ENCODE assay signal across 1 cellular context in the genomic region with DNA sequence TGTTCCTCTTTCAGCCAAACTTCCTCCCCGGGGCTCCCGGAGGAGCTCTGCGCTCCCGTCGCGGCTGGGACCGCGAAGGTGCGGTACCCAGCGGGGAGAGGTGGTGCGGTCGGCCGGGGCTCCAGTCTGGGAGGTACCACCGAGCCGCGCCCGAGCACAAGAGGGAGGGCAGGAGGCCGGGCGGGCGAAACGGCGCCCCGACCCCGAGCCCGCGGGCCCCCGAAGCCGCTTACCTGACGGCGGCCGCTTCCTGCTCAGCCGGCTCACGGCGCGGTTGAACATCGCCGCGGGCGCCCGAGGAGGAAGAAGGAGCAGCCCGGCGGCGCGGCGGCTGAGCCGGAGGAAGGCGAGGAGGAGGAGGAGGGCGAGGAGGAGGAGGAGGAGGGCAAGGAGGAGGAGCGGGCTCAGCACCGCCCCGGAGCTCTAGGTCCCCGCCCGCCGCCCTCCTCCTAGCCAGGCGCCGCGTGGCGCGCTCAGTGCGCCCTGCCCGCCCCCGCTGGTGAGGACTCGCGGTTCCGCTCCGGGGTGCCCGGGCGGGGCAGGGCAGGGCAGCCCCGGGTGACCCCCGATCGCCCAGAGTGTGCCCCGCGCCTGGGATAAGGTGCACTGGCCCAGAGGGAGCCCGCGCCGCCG.
TF ChIP-seq lines count a peak whose summit lies in the region.

A gene with protein sequence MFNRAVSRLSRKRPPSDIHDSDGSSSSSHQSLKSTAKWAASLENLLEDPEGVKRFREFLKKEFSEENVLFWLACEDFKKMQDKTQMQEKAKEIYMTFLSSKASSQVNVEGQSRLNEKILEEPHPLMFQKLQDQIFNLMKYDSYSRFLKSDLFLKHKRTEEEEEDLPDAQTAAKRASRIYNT (minus strand): TSS at position 363 of the 633 bp plus-strand sequence. CDS start 81 bp downstream, at position 282.

TF ChIP-seq in GM12878, 131 proteins besides CTCF, POLR2A, EP300 and RAD21 (continued from another document):
- TF ChIP-seq, protein P1, sequence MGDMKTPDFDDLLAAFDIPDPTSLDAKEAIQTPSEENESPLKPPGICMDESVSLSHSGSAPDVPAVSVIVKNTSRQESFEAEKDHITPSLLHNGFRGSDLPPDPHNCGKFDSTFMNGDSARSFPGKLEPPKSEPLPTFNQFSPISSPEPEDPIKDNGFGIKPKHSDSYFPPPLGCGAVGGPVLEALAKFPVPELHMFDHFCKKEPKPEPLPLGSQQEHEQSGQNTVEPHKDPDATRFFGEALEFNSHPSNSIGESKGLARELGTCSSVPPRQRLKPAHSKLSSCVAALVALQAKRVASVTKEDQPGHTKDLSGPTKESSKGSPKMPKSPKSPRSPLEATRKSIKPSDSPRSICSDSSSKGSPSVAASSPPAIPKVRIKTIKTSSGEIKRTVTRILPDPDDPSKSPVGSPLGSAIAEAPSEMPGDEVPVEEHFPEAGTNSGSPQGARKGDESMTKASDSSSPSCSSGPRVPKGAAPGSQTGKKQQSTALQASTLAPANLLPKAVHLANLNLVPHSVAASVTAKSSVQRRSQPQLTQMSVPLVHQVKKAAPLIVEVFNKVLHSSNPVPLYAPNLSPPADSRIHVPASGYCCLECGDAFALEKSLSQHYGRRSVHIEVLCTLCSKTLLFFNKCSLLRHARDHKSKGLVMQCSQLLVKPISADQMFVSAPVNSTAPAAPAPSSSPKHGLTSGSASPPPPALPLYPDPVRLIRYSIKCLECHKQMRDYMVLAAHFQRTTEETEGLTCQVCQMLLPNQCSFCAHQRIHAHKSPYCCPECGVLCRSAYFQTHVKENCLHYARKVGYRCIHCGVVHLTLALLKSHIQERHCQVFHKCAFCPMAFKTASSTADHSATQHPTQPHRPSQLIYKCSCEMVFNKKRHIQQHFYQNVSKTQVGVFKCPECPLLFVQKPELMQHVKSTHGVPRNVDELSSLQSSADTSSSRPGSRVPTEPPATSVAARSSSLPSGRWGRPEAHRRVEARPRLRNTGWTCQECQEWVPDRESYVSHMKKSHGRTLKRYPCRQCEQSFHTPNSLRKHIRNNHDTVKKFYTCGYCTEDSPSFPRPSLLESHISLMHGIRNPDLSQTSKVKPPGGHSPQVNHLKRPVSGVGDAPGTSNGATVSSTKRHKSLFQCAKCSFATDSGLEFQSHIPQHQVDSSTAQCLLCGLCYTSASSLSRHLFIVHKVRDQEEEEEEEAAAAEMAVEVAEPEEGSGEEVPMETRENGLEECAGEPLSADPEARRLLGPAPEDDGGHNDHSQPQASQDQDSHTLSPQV (IDR thresholded peaks at IDR 0.05): no peak
- TF ChIP-seq CHD2 (IDR thresholded peaks at IDR 0.05; ENCODE audit: borderline replicate concordance, low read depth, low read length) (no peak), DPF2 (IDR thresholded peaks at IDR 0.05) (peak; percentile 4; the same call in 1 of the 2 replicates), LARP7 (IDR thresholded peaks at IDR 0.05) (peak; percentile 18; the same call in 1 of the 2 replicates), YY1 (IDR thresholded peaks at IDR 0.05; ENCODE audit: low read depth, low read length) (no peak; the same call in 1 of the 2 replicates), PAX5 (IDR thresholded peaks at IDR 0.05; ENCODE audit: borderline replicate concordance, low read depth, low read length) (0 out of 2 replicates have a peak, but pooled peaks have one; percentile 14), SRF (IDR thresholded peaks at IDR 0.05; ENCODE audit: low read depth in 2 of 2, low read length in 2 of 2) (0 out of 4 replicates have a peak, but pooled peaks of 1 of the 2 experiments have one; percentile 2), NR2F1 (conservative IDR thresholded peaks at IDR 0.05) (peak; percentile 70; the same call in 1 of the 2 replicates), POU2F2 (IDR thresholded peaks at IDR 0.05; ENCODE audit: borderline replicate concordance, low read depth, low read length) (0 out of 3 replicates have a peak, but pooled peaks have one; percentile 19), PAX8 (IDR thresholded peaks at IDR 0.05) (no peak), NFXL1 (IDR thresholded peaks at IDR 0.05; ENCODE audit: borderline replicate concordance) (peak; percentile 100), CHD4 (IDR thresholded peaks at IDR 0.05) (no peak), RCOR1 (conservative IDR thresholded peaks at IDR 0.05; ENCODE audit: low read depth, low read length) (0 out of 2 replicates have a peak, but pooled peaks have one; percentile 22), RUNX3 (IDR thresholded peaks at IDR 0.05; ENCODE audit: low read length) (0 out of 2 replicates have a peak, but pooled peaks have one; percentile 5), PML (IDR thresholded peaks at IDR 0.05; ENCODE audit: low read length) (peak; percentile 72; the same call in 1 of the 2 replicates), POLR2AphosphoS5 (IDR thresholded peaks at IDR 0.05; ENCODE audit: low read length) (peak; percentile 44; the same call in 1 of the 2 replicates), BACH1 (IDR thresholded peaks at IDR 0.05; ENCODE audit: borderline replicate concordance) (peak; percentile 47; the same call in 1 of the 2 replicates), SUZ12 (IDR thresholded peaks at IDR 0.05; ENCODE audit: unreplicated experiment) (no peak), SUPT20H (IDR thresholded peaks at IDR 0.05; ENCODE audit: borderline replicate concordance, control insufficient read depth, low read depth, low read length) (no peak), CBX5 (IDR thresholded peaks at IDR 0.05; ENCODE audit: low read depth) (no peak), MTA2 (IDR thresholded peaks at IDR 0.05; ENCODE audit: low read depth) (no peak), RB1 (IDR thresholded peaks at IDR 0.05; ENCODE audit: borderline replicate concordance) (peak; percentile 17; the same call in 1 of the 2 replicates), GATAD2B (conservative IDR thresholded peaks at IDR 0.05; ENCODE audit: low read depth) (0 out of 2 replicates have a peak, but pooled peaks have one; percentile 1), CREM (IDR thresholded peaks at IDR 0.05; ENCODE audit: low read depth) (no peak), YBX1 (IDR thresholded peaks at IDR 0.05) (no peak)
- TF ChIP-seq, protein P2, sequence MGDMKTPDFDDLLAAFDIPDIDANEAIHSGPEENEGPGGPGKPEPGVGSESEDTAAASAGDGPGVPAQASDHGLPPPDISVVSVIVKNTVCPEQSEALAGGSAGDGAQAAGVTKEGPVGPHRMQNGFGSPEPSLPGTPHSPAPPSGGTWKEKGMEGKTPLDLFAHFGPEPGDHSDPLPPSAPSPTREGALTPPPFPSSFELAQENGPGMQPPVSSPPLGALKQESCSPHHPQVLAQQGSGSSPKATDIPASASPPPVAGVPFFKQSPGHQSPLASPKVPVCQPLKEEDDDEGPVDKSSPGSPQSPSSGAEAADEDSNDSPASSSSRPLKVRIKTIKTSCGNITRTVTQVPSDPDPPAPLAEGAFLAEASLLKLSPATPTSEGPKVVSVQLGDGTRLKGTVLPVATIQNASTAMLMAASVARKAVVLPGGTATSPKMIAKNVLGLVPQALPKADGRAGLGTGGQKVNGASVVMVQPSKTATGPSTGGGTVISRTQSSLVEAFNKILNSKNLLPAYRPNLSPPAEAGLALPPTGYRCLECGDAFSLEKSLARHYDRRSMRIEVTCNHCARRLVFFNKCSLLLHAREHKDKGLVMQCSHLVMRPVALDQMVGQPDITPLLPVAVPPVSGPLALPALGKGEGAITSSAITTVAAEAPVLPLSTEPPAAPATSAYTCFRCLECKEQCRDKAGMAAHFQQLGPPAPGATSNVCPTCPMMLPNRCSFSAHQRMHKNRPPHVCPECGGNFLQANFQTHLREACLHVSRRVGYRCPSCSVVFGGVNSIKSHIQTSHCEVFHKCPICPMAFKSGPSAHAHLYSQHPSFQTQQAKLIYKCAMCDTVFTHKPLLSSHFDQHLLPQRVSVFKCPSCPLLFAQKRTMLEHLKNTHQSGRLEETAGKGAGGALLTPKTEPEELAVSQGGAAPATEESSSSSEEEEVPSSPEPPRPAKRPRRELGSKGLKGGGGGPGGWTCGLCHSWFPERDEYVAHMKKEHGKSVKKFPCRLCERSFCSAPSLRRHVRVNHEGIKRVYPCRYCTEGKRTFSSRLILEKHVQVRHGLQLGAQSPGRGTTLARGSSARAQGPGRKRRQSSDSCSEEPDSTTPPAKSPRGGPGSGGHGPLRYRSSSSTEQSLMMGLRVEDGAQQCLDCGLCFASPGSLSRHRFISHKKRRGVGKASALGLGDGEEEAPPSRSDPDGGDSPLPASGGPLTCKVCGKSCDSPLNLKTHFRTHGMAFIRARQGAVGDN (IDR thresholded peaks at IDR 0.05): peak; percentile 55; the same call in 1 of the 2 replicates
- TF ChIP-seq, protein P3, sequence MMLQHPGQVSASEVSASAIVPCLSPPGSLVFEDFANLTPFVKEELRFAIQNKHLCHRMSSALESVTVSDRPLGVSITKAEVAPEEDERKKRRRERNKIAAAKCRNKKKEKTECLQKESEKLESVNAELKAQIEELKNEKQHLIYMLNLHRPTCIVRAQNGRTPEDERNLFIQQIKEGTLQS (IDR thresholded peaks at IDR 0.05; ENCODE audit: borderline replicate concordance, extremely low read depth, low read depth, low read length): no peak
- TF ChIP-seq, protein P4, sequence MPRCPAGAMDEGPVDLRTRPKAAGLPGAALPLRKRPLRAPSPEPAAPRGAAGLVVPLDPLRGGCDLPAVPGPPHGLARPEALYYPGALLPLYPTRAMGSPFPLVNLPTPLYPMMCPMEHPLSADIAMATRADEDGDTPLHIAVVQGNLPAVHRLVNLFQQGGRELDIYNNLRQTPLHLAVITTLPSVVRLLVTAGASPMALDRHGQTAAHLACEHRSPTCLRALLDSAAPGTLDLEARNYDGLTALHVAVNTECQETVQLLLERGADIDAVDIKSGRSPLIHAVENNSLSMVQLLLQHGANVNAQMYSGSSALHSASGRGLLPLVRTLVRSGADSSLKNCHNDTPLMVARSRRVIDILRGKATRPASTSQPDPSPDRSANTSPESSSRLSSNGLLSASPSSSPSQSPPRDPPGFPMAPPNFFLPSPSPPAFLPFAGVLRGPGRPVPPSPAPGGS (IDR thresholded peaks at IDR 0.05; ENCODE audit: borderline replicate concordance, insufficient read depth, low read depth, low read length, poor library complexity, severe bottlenecking): peak; percentile 20
- TF ChIP-seq, protein P5, sequence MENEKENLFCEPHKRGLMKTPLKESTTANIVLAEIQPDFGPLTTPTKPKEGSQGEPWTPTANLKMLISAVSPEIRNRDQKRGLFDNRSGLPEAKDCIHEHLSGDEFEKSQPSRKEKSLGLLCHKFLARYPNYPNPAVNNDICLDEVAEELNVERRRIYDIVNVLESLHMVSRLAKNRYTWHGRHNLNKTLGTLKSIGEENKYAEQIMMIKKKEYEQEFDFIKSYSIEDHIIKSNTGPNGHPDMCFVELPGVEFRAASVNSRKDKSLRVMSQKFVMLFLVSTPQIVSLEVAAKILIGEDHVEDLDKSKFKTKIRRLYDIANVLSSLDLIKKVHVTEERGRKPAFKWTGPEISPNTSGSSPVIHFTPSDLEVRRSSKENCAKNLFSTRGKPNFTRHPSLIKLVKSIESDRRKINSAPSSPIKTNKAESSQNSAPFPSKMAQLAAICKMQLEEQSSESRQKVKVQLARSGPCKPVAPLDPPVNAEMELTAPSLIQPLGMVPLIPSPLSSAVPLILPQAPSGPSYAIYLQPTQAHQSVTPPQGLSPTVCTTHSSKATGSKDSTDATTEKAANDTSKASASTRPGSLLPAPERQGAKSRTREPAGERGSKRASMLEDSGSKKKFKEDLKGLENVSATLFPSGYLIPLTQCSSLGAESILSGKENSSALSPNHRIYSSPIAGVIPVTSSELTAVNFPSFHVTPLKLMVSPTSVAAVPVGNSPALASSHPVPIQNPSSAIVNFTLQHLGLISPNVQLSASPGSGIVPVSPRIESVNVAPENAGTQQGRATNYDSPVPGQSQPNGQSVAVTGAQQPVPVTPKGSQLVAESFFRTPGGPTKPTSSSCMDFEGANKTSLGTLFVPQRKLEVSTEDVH (IDR thresholded peaks at IDR 0.05; ENCODE audit: low read depth, partially characterized antibody): no peak
- TF ChIP-seq, protein P6, sequence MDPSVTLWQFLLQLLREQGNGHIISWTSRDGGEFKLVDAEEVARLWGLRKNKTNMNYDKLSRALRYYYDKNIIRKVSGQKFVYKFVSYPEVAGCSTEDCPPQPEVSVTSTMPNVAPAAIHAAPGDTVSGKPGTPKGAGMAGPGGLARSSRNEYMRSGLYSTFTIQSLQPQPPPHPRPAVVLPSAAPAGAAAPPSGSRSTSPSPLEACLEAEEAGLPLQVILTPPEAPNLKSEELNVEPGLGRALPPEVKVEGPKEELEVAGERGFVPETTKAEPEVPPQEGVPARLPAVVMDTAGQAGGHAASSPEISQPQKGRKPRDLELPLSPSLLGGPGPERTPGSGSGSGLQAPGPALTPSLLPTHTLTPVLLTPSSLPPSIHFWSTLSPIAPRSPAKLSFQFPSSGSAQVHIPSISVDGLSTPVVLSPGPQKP (IDR thresholded peaks at IDR 0.05; ENCODE audit: low read depth, low read length): no peak
